In the genomic region with DNA sequence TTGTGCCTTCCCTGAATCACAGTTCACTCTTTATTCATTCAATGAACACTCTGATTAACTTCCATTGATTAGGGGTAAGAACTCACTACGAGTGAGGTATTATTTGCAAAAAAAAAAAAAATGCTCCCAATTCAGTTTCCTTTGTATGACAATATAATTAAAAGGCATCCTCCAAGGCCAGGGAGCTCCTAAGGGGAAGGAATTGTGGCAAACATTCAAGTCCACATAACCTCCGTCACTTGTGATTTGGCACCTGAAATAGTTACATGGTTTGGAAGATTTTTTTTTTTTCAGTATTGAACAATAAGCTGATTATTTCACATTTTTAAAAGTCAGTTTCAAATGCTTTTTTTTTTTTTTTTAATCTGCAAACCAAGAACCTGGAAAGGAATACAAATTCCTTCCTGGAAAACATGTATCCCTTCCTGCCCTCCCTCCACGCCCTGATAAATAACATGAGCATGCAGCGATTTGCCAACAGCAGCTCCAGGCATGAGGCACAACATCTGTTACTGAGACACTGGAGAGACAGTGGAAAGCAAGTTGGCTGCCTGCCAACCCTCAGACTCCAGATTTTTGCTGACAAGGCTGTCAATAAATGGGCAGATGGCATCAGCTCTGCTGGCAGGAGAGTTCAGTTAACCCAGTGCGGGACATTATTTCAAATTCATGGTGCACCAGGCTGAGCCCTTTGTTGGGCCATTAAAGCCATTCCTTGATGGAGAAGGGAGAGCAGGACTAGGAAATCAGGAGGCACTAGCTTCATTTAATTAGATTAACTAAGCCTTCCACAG, we compare ENCODE assay signal across 8 cellular contexts.
DNase-seq lines count a peak whose midpoint lies in the region; ATAC-seq and TF ChIP-seq lines count a peak whose summit lies in the region.

No MANE protein-coding gene starts in this region.

- H3K4me3 Mint-ChIP-seq in activated CD4-positive, alpha-beta memory T cell treated with anti-CD3 and anti-CD28 coated beads, Interleukin-2, amount 10 ng/mL, durations not matched to agents 7 days and 5 days, result no peak overlapping the region

- DNase-seq in AG10803 (ENCODE audit: low read depth), result peak; percentile 57
- DNase-seq in NCI-H1694 treated with DMSO at 0.1 percent for 48 hours (lab: John Stamatoyannopoulos, UW), result peak; percentile 98
- peak; percentile 78 for DNase-seq in adipocyte (ENCODE audit: low read depth)
- DNase-seq in inferior parietal cortex (ENCODE audit: extremely low spot score), result peak; percentile 55
- peak; percentile 40 to 42 for DNase-seq in uterus
- DNase-seq in activated CD4-positive, alpha-beta memory T cell treated with anti-CD3 and anti-CD28 coated beads, Interleukin-2, amount 10 ng/mL, durations not matched to agents 7 days and 5 days, result no peak
- DNase-seq in stimulated activated CD8-positive, alpha-beta memory T cell treated with anti-CD3 and anti-CD28 coated beads, Interleukin-4, amount 100 ng/mL, for 48 hours, result no peak

- H3K9me3 ChIP-seq in adipocyte (ENCODE audit: control insufficient read depth, low read length) (no peaks in the 10 kb centered on the region), uterus (no peaks in the 10 kb centered on the region)

- H3K27me3 ChIP-seq in adipocyte (replicated peaks; ENCODE audit: control insufficient read depth, insufficient read depth, low read length) (peaks cover 4% of the 10 kb centered on the region), uterus (no peaks in the 10 kb centered on the region)

- TF ChIP-seq POLR2A in uterus (IDR thresholded peaks at IDR 0.05), result no peak

- no peak overlapping the region for H3K9ac ChIP-seq in adipocyte (ENCODE audit: low read length)

- H3K4me1 ChIP-seq in adipocyte (ENCODE audit: control insufficient read depth, insufficient read depth, low read length) (peaks cover 13% of the 10 kb centered on the region), uterus (no peaks in the 10 kb centered on the region)

- intact Hi-C loops in uterus (cut with DNase I; ENCODE audit: low total_unique reads), result no loop called here

- H3K27me3 Mint-ChIP-seq in activated CD4-positive, alpha-beta memory T cell treated with anti-CD3 and anti-CD28 coated beads, Interleukin-2, amount 10 ng/mL, durations not matched to agents 7 days and 5 days, result no peaks in the 10 kb centered on the region

- no peak for ATAC-seq in GM21360 (IDR thresholded peaks at IDR 0.05; ENCODE audit: unreplicated experiment)

- H3K27ac Mint-ChIP-seq in activated CD4-positive, alpha-beta memory T cell treated with anti-CD3 and anti-CD28 coated beads, Interleukin-2, amount 10 ng/mL, durations not matched to agents 7 days and 5 days, result no peak overlapping the region

- H3K4me3 ChIP-seq in AG10803 (ENCODE audit: low read length), result no peak overlapping the region
- H3K4me3 ChIP-seq in adipocyte (ENCODE audit: low read length), result no peak overlapping the region
- H3K4me3 ChIP-seq in uterus, result no peak overlapping the region

- no peaks in the 10 kb centered on the region for H3K9me3 Mint-ChIP-seq in activated CD4-positive, alpha-beta memory T cell treated with anti-CD3 and anti-CD28 coated beads, Interleukin-2, amount 10 ng/mL, durations not matched to agents 7 days and 5 days

- H3K4me1 Mint-ChIP-seq in activated CD4-positive, alpha-beta memory T cell treated with anti-CD3 and anti-CD28 coated beads, Interleukin-2, amount 10 ng/mL, durations not matched to agents 7 days and 5 days, result no peaks in the 10 kb centered on the region

- peak overlapping the region in 1 of 2 donors; percentile 70 for H3K27ac ChIP-seq in uterus

- H3K36me3 ChIP-seq in adipocyte (ENCODE audit: control insufficient read depth, insufficient read depth, low read length, severe bottlenecking) (no peaks in the 10 kb centered on the region), uterus (no peaks in the 10 kb centered on the region)

- TF ChIP-seq CTCF in AG10803 (conservative IDR thresholded peaks at IDR 0.05; ENCODE audit: low read length) (no peak), uterus (IDR thresholded peaks at IDR 0.05) (no peak)

- no peaks in the 10 kb centered on the region for H3K36me3 Mint-ChIP-seq in activated CD4-positive, alpha-beta memory T cell treated with anti-CD3 and anti-CD28 coated beads, Interleukin-2, amount 10 ng/mL, durations not matched to agents 7 days and 5 days (ENCODE audit: low read depth)

- CTCF ChIA-PET in activated CD4-positive, alpha-beta memory T cell treated with anti-CD3 and anti-CD28 coated beads, Interleukin-2, amount 10 ng/mL, durations not matched to agents 7 days and 5 days (lab: Charles Lee), result interaction anchor here (0.6 kb wide), 1 partner anchor 1630 kb away, joined by 5 read pairs; no protein-coding TSS in a partner anchor

- POLR2A ChIA-PET in activated CD4-positive, alpha-beta memory T cell treated with anti-CD3 and anti-CD28 coated beads, Interleukin-2, amount 10 ng/mL, durations not matched to agents 7 days and 5 days (lab: Charles Lee), result no interaction called here

Comparison
In these comparisons a context has a peak if more than half of its experiments do, and no peak if none do; other contexts are left out.
1. DNase-seq: peak in AG10803 (single experiment), NCI-H1694 treated with DMSO at 0.1 percent for 48 hours (single experiment), adipocyte (single experiment), inferior parietal cortex (single experiment) and uterus (2 of 2); none in activated CD4-positive, alpha-beta memory T cell treated with anti-CD3 and anti-CD28 coated beads, Interleukin-2, amount 10 ng/mL, durations not matched to agents 7 days and 5 days (single experiment) and stimulated activated CD8-positive, alpha-beta memory T cell treated with anti-CD3 and anti-CD28 coated beads, Interleukin-4, amount 100 ng/mL, for 48 hours (single experiment).